Comparison of ENCODE assay signal across 1 cellular context in genomic region chr9:131982683-131983239, GRCh38.
TF ChIP-seq lines count a peak whose summit lies in the region.

No MANE protein-coding gene starts in this region.

TF ChIP-seq in GM12878, 131 proteins besides CTCF, POLR2A, EP300 and RAD21 (continued from another document):
- TF ChIP-seq RELB (IDR thresholded peaks at IDR 0.05; ENCODE audit: low read depth) (no peak), ZNF217 (IDR thresholded peaks at IDR 0.05) (no peak), CREM (IDR thresholded peaks at IDR 0.05; ENCODE audit: low read depth) (no peak), ZBTB33 (IDR thresholded peaks at IDR 0.05) (no peak), ZNF274 (IDR thresholded peaks at IDR 0.05; ENCODE audit: insufficient read depth, insufficient read length) (no peak), ATF7 (IDR thresholded peaks at IDR 0.05; ENCODE audit: low read depth) (0 out of 2 replicates have a peak, but pooled peaks have one; percentile 19), BCL11A (IDR thresholded peaks at IDR 0.05; ENCODE audit: low read depth, low read length) (peak; percentile 41; the same call in 1 of the 2 replicates), FOS (IDR thresholded peaks at IDR 0.05; ENCODE audit: borderline replicate concordance, extremely low read depth, insufficient read length) (no peak), RUNX3 (IDR thresholded peaks at IDR 0.05; ENCODE audit: low read length) (peak; percentile 63), STAT1 (conservative IDR thresholded peaks at IDR 0.05) (no peak), BCL3 (IDR thresholded peaks at IDR 0.05; ENCODE audit: borderline replicate concordance, insufficient read depth, low read depth, low read length, poor library complexity, severe bottlenecking) (no peak), MTA2 (IDR thresholded peaks at IDR 0.05; ENCODE audit: low read depth) (peak; percentile 66; the same call in 1 of the 2 replicates), SMAD5 (IDR thresholded peaks at IDR 0.05; ENCODE audit: low read depth) (no peak)
